In the genomic region with DNA sequence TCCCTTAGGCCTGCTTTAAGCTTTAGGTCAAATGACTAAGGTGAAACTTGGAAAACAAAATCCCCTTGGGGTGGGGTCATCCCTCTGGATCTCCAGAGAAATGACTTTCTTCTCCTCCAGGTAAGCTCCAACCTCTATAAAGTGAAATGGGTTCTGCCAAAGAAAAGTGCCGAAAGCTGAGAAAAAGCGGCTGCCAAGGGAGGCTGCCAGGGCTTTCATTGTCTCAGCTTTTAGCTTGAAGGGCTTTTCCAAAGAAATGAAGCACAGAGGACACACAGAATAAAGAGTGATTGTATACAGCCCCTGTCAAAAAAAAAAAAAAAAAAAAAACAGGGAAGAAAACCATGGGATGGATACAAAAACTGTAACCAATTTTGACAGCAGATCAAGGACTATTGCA, we compare ENCODE assay signal across 28 cellular contexts.
DNase-seq lines count a peak whose midpoint lies in the region; ATAC-seq and TF ChIP-seq lines count a peak whose summit lies in the region.
"Had no signal": no experiment of that assay in that cellular context is flagged by ENCODE, and none has a peak within 500 bp of the region (broad histone marks: within the 10 kb centered on the region; RNA-seq: fewer than 3 reads in every experiment).

No MANE protein-coding gene starts in this region.

- ATAC-seq in left ventricle myocardium superior (no peak), HG03280 (IDR thresholded peaks at IDR 0.05; ENCODE audit: unreplicated experiment) (no peak), HG02763 (IDR thresholded peaks at IDR 0.05; ENCODE audit: unreplicated experiment) (no peak)
- ATAC-seq: A549; body of pancreas; naive thymus-derived CD4-positive, alpha-beta T cell; pancreas; sciatic nerve; stimulated activated naive B cell treated with anti-CD40 and anti-IgM and Interleukin-4, amounts not matched to agents 10 μg/mL and 1 μg/mL and 100 μg/mL, for 72 hours had no signal

- 94% methylated on average over 2 of the region's 2 CpGs for whole genome bisulfite sequencing in hepatocyte (ENCODE audit: low lambda C conversion rate, missing lambda C conversion rate)
- 59 to 96% (median 88%) methylated on average over 2 of the region's 2 CpGs for WGBS in ovary, 3 donors

- H4K20me1 ChIP-seq in hepatocyte (ENCODE audit: insufficient read depth, poor library complexity, severe bottlenecking) = no peaks in the 10 kb centered on the region

- no peak for TF ChIP-seq EP300 in ovary (IDR thresholded peaks at IDR 0.05)

- no peaks in the 10 kb centered on the region for H3K36me3 ChIP-seq in right atrium auricular region
- H3K36me3 ChIP-seq in hepatocyte (replicated peaks; ENCODE audit: insufficient read depth, low read depth) = no peaks in the 10 kb centered on the region
- H3K36me3 ChIP-seq in ovary = no peaks in the 10 kb centered on the region
- H3K36me3 ChIP-seq in uterus = no peaks in the 10 kb centered on the region
- H3K36me3 ChIP-seq: pancreas, thoracic aorta had no signal

- H3K9me2 ChIP-seq in hepatocyte (replicated peaks; ENCODE audit: insufficient read depth) = no peaks in the 10 kb centered on the region

- H3K79me2 ChIP-seq in hepatocyte = peaks cover 13% of the 10 kb centered on the region

- no peak overlapping the region for H2AFZ ChIP-seq in hepatocyte

- H3K4me2 ChIP-seq in hepatocyte = no peak overlapping the region
- H3K4me2 ChIP-seq: A549 had no signal

- in situ Hi-C loops in G401 (cut with HindIII; ENCODE audit: low sequenced_read_pairs) = no loop called here

- no peaks in the 10 kb centered on the region for H3K27me3 ChIP-seq in right atrium auricular region
- no peaks in the 10 kb centered on the region for H3K27me3 ChIP-seq in hepatocyte
- no peaks in the 10 kb centered on the region for H3K27me3 ChIP-seq in ovary
- no peaks in the 10 kb centered on the region for H3K27me3 ChIP-seq in uterus
- H3K27me3 ChIP-seq: body of pancreas, pancreas had no signal

- DNase-seq in right atrium auricular region (ENCODE audit: low spot score) (no peak), left ventricle myocardium superior (no peak), hepatocyte (ENCODE audit: low spot score) (no peak), ovary (peak in 1 of 5 donors; percentile 21), uterus (no peak), G401 (ENCODE audit: low spot score) (no peak)
- DNase-seq: activated CD4-positive, alpha-beta T cell treated with anti-CD3 and anti-CD28 coated beads for 4 hours; activated gamma-delta T cell; activated T-cell treated with anti-CD3 and anti-CD28 coated beads, Interleukin-2, amount 50 U/mL, for 24 hours; body of pancreas; CD4-positive, alpha-beta memory T cell; DMS 273 treated with DMSO at 0.1 percent for 48 hours; EL; KG1; mesendoderm; MM.1S; naive thymus-derived CD4-positive, alpha-beta T cell; NCI-H1417; NCI-H2029 treated with DMSO at 0.1 percent for 48 hours; NCI-H345; NCI-H748 treated with DMSO at 0.1 percent for 48 hours; pancreas; stimulated activated naive B cell treated with anti-CD40 and anti-IgM and Interleukin-4, amounts not matched to agents 10 μg/mL and 1 μg/mL and 100 μg/mL, for 72 hours had no signal

- peak overlapping the region; percentile 15 to 75 for H3K27ac ChIP-seq in right atrium auricular region
- H3K27ac ChIP-seq in hepatocyte = peak overlapping the region; percentile 40
- H3K27ac ChIP-seq in ovary = peak overlapping the region; percentile 18 to 69
- H3K27ac ChIP-seq in uterus = peak overlapping the region; percentile 80 to 87
- H3K27ac ChIP-seq: A549, body of pancreas, pancreas, thoracic aorta had no signal

- no peak overlapping the region for H3K4me3 ChIP-seq in right atrium auricular region
- H3K4me3 ChIP-seq in hepatocyte = no peak overlapping the region
- H3K4me3 ChIP-seq in ovary = no peak overlapping the region
- no peak overlapping the region for H3K4me3 ChIP-seq in uterus
- H3K4me3 ChIP-seq: A549, body of pancreas, pancreas, thoracic aorta had no signal

- H3K9me3 ChIP-seq in right atrium auricular region = no peaks in the 10 kb centered on the region
- no peaks in the 10 kb centered on the region for H3K9me3 ChIP-seq in hepatocyte (ENCODE audit: low read depth)
- no peaks in the 10 kb centered on the region for H3K9me3 ChIP-seq in ovary
- no peaks in the 10 kb centered on the region for H3K9me3 ChIP-seq in uterus
- H3K9me3 ChIP-seq: A549, body of pancreas, pancreas, thoracic aorta had no signal

- no peak for TF ChIP-seq CTCF in right atrium auricular region (IDR thresholded peaks at IDR 0.05)
- TF ChIP-seq CTCF in hepatocyte (IDR thresholded peaks at IDR 0.05; ENCODE audit: poor library complexity) = no peak
- no peak for TF ChIP-seq CTCF in ovary (IDR thresholded peaks at IDR 0.05)
- TF ChIP-seq CTCF in uterus (IDR thresholded peaks at IDR 0.05) = no peak

- TF ChIP-seq POLR2A in ovary (IDR thresholded peaks at IDR 0.05) (no peak), uterus (IDR thresholded peaks at IDR 0.05) (no peak)

- intact Hi-C loops in left ventricle myocardium superior (cut with micrococcal nuclease) (no loop called here), ovary (cut with DNase I) (no loop called here), uterus (cut with DNase I; ENCODE audit: low total_unique reads) (no loop called here)

- H3K4me1 ChIP-seq in right atrium auricular region (peaks cover 0 to 61% of the 10 kb centered on the region in 2 donors), hepatocyte (ENCODE audit: insufficient read depth) (peaks cover 11% of the 10 kb centered on the region), ovary (ENCODE audit: insufficient read depth) (peaks cover 25% of the 10 kb centered on the region), uterus (peaks cover 7 to 48% of the 10 kb centered on the region in 2 donors)
